ENCODE assay signal across 9 cellular contexts in genomic region chr1:101081496-101082282, GRCh38. TPM values are rescaled to one million over a fixed set of nuclear protein-coding genes. Genes with fewer than 3 reads are reported as not detected.
DNase-seq lines count a peak whose midpoint lies in the region; ATAC-seq and TF ChIP-seq lines count a peak whose summit lies in the region.
"Had no signal": no experiment of that assay in that cellular context is flagged by ENCODE, and none has a peak within 500 bp of the region (broad histone marks: within the 10 kb centered on the region; RNA-seq: fewer than 3 reads in every experiment).

No MANE protein-coding gene starts in this region.

- peak overlapping the region; percentile 89 for H3K27ac Mint-ChIP-seq in CD4-positive, alpha-beta T cell
- peak overlapping the region; percentile 8 for H3K27ac Mint-ChIP-seq in endothelial cell (ENCODE audit: unreplicated experiment)

- CTCF ChIA-PET in CD4-positive, alpha-beta T cell (lab: Charles Lee) = no interaction called here

- no peak for TF ChIP-seq CTCF in CD4-positive, alpha-beta T cell (IDR thresholded peaks at IDR 0.05)
- no peak for TF ChIP-seq CTCF in endothelial cell (IDR thresholded peaks at IDR 0.05; ENCODE audit: unreplicated experiment)

- H3K27ac ChIP-seq in CD4-positive, alpha-beta T cell (ENCODE audit: low read depth, low read length) = no peak overlapping the region

- no peaks in the 10 kb centered on the region for H3K27me3 Mint-ChIP-seq in CD4-positive, alpha-beta T cell
- H3K27me3 Mint-ChIP-seq in endothelial cell (ENCODE audit: unreplicated experiment) = no peaks in the 10 kb centered on the region

- peaks cover 35% of the 10 kb centered on the region for H3K36me3 Mint-ChIP-seq in CD4-positive, alpha-beta T cell (ENCODE audit: low read depth)
- peaks cover 4% of the 10 kb centered on the region for H3K36me3 Mint-ChIP-seq in endothelial cell (ENCODE audit: low read depth, unreplicated experiment)

- POLR2A ChIA-PET in CD4-positive, alpha-beta T cell (lab: Charles Lee) = interaction anchor here (0.6 to 1.3 kb wide), 10 partner anchors 22 to 1212 kb away, joined by 3 to 6 read pairs (median 4); no protein-coding TSS in a partner anchor

- peak in 8 of 10 experiments; percentile 4 to 32 (median 14) for DNase-seq in CD4-positive, alpha-beta T cell
- peak; percentile 53 for DNase-seq in activated CD4-positive, alpha-beta T cell treated with anti-CD3 and anti-CD28 coated beads for 48 hours
- DNase-seq in endothelial cell (ENCODE audit: low spot score) = no peak
- no peak for DNase-seq in NCI-H774 (lab: John Stamatoyannopoulos, UW)
- DNase-seq in NCI-H82 (lab: John Stamatoyannopoulos, UW) = no peak
- DNase-seq: GOT3 had no signal

- H3K9me3 ChIP-seq in CD4-positive, alpha-beta T cell (ENCODE audit: control insufficient read depth, low read length) = no peaks in the 10 kb centered on the region

- intact Hi-C loops in CD4-positive, alpha-beta T cell (cut with DNase I, micrococcal nuclease) = no loop called here

- peak overlapping the region; percentile 69 for H3K4me3 Mint-ChIP-seq in CD4-positive, alpha-beta T cell
- H3K4me3 Mint-ChIP-seq in endothelial cell (ENCODE audit: unreplicated experiment) = no peak overlapping the region

- peak; percentile 89 for ATAC-seq in CD4-positive, alpha-beta T cell (ENCODE audit: poor library complexity)
- ATAC-seq in GM21825 (IDR thresholded peaks at IDR 0.05; ENCODE audit: unreplicated experiment) (peak; percentile 63), HG03095 (IDR thresholded peaks at IDR 0.05; ENCODE audit: unreplicated experiment) (no peak), HG02571 (IDR thresholded peaks at IDR 0.05; ENCODE audit: unreplicated experiment) (no peak)

- H3K4me1 Mint-ChIP-seq in CD4-positive, alpha-beta T cell (ENCODE audit: low read depth) = peaks cover 58% of the 10 kb centered on the region
- peaks cover 34% of the 10 kb centered on the region for H3K4me1 Mint-ChIP-seq in endothelial cell (ENCODE audit: unreplicated experiment)

- H3K9me3 Mint-ChIP-seq in CD4-positive, alpha-beta T cell = peaks cover 4% of the 10 kb centered on the region
- H3K9me3 Mint-ChIP-seq in endothelial cell (ENCODE audit: unreplicated experiment) = no peaks in the 10 kb centered on the region

- H3K27me3 ChIP-seq in CD4-positive, alpha-beta T cell (ENCODE audit: control insufficient read depth, insufficient read depth, low read length) = no peaks in the 10 kb centered on the region

RNA-seq across cellular contexts. Expression of gene DPH5, which starts 56.1 kb away (rescaled TPM):
- total RNA-seq in CD4-positive, alpha-beta T cell = 10 to 100 TPM; 31.3 to 35.4 TPM
- total RNA-seq in endothelial cell (ENCODE audit: unreplicated experiment) = 42.2 TPM

Comparison
In these comparisons a context has a peak if more than half of its experiments do, and no peak if none do; other contexts are left out.
1. ATAC-seq: peak in CD4-positive, alpha-beta T cell (single experiment) and GM21825 (single experiment); none in HG03095 (single experiment) and HG02571 (single experiment).
2. DNase-seq: peak in CD4-positive, alpha-beta T cell (8 of 10) and activated CD4-positive, alpha-beta T cell treated with anti-CD3 and anti-CD28 coated beads for 48 hours (single experiment); none in endothelial cell (single experiment), NCI-H774 (single experiment) and NCI-H82 (single experiment).